13 cellular contexts compared by ENCODE assay signal in the genomic region with DNA sequence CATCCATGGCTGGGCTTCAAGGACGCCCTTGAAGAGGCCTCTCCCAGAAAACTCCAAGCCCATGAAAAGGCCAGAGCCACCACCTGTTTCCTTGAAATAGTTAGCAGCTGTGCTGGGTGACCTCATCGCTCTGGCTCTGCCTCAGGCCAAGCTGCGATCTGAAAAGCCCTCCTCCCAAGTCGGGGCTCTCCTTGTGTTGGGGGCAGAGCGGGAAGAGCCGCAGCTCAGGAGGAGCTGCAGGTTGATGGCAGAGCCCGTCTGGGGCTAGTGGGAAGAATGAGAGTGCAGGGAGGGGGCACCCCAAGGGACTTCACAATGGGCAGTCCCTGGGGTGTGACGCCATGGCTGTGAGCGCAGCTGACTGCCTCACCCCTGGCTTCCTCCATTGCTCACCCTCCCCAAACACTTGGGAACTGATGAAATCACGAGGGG. TPM values are rescaled to one million over a fixed set of nuclear protein-coding genes. Genes with fewer than 3 reads are reported as not detected.
DNase-seq lines count a peak whose midpoint lies in the region; ATAC-seq and TF ChIP-seq lines count a peak whose summit lies in the region.
"Had no signal": no experiment of that assay in that cellular context is flagged by ENCODE, and none has a peak within 500 bp of the region (broad histone marks: within the 10 kb centered on the region; RNA-seq: fewer than 3 reads in every experiment).

No MANE protein-coding gene starts in this region.

- intact Hi-C loops in lower lobe of right lung (cut with DNase I), result loop anchor here (10.0 kb wide), 1 partner anchor 185 kb away; no protein-coding TSS in a partner anchor

- peaks cover 32% of the 10 kb centered on the region for H3K4me1 Mint-ChIP-seq in WTC11
- peaks cover 2% of the 10 kb centered on the region for H3K4me1 Mint-ChIP-seq in activated naive CD8-positive, alpha-beta T cell treated with anti-CD3 and anti-CD28 coated beads, Interleukin-2, amount 50 U/mL, for 24 hours

- no peak overlapping the region for H3K4me3 ChIP-seq in AG10803 (ENCODE audit: low read length)
- H3K4me3 ChIP-seq in lower lobe of right lung, result no peak overlapping the region
- H3K4me3 ChIP-seq: colonic mucosa, hepatocyte had no signal

- no peak overlapping the region for H3K27ac ChIP-seq in lower lobe of right lung
- H3K27ac ChIP-seq: colonic mucosa, hepatocyte had no signal

- no peak overlapping the region; the same call in 1 of the 2 replicates for H3K27ac Mint-ChIP-seq in WTC11
- no peak overlapping the region for H3K27ac Mint-ChIP-seq in activated naive CD8-positive, alpha-beta T cell treated with anti-CD3 and anti-CD28 coated beads, Interleukin-2, amount 50 U/mL, for 24 hours
- H3K27ac Mint-ChIP-seq: natural killer cell treated with Interleukin-12 subunit alpha and Interleukin-12 subunit beta and Interleukin-15 and Interleukin-18, amount 100 ng/mL, for 72 hours had no signal

- H3K9me3 Mint-ChIP-seq in WTC11, result no peaks in the 10 kb centered on the region
- no peaks in the 10 kb centered on the region for H3K9me3 Mint-ChIP-seq in activated naive CD8-positive, alpha-beta T cell treated with anti-CD3 and anti-CD28 coated beads, Interleukin-2, amount 50 U/mL, for 24 hours
- H3K9me3 Mint-ChIP-seq: natural killer cell treated with Interleukin-12 subunit alpha and Interleukin-12 subunit beta and Interleukin-15 and Interleukin-18, amount 100 ng/mL, for 72 hours had no signal

- H3K36me3 ChIP-seq in lower lobe of right lung, result no peaks in the 10 kb centered on the region
- H3K36me3 ChIP-seq: colonic mucosa had no signal

- CTCF ChIA-PET in WTC11 (lab: Charles Lee), result interaction anchor here (0.7 to 3.0 kb wide), 7 partner anchors 14 to 280 kb away, joined by 3 to 23 read pairs (median 4); no protein-coding TSS in a partner anchor

- DNase-seq in AG10803 (ENCODE audit: low read depth), result peak; percentile 18
- peak; percentile 68 for DNase-seq in NCI-H146 (lab: John Stamatoyannopoulos, UW)
- DNase-seq in WTC11 (ENCODE audit: low spot score), result peak; percentile 26
- no peak for DNase-seq in lower lobe of right lung
- no peak for DNase-seq in activated naive CD8-positive, alpha-beta T cell treated with anti-CD3 and anti-CD28 coated beads, Interleukin-2, amount 50 U/mL, for 24 hours
- no peak for DNase-seq in activated T-cell treated with anti-CD3 and anti-CD28 coated beads, Interleukin-2, amount 50 U/mL, for 1 hour
- DNase-seq in NCI-H1105 (lab: John Stamatoyannopoulos, UW), result no peak
- DNase-seq in hippocampal formation (lab: John Stamatoyannopoulos, UW), result no peak
- DNase-seq: activated T-cell treated with anti-CD3 and anti-CD28 coated beads, Interleukin-2, amount 50 U/mL, for 48 hours; colonic mucosa; stimulated activated CD4-positive, alpha-beta T cell treated with anti-CD3 and anti-CD28 coated beads, Interleukin-4, amount 100 ng/mL, for 4 hours had no signal

- no peaks in the 10 kb centered on the region for H3K36me3 Mint-ChIP-seq in WTC11
- no peaks in the 10 kb centered on the region for H3K36me3 Mint-ChIP-seq in activated naive CD8-positive, alpha-beta T cell treated with anti-CD3 and anti-CD28 coated beads, Interleukin-2, amount 50 U/mL, for 24 hours (ENCODE audit: low read depth)
- H3K36me3 Mint-ChIP-seq: natural killer cell treated with Interleukin-12 subunit alpha and Interleukin-12 subunit beta and Interleukin-15 and Interleukin-18, amount 100 ng/mL, for 72 hours had no signal

- H3K9me3 ChIP-seq in lower lobe of right lung, result no peaks in the 10 kb centered on the region
- H3K9me3 ChIP-seq: colonic mucosa had no signal

- ATAC-seq in WTC11 (peak; percentile 59), lower lobe of right lung (peak; percentile 38 to 63)
- no peak for ATAC-seq in activated naive CD8-positive, alpha-beta T cell treated with anti-CD3 and anti-CD28 coated beads, Interleukin-2, amount 50 U/mL, for 24 hours
- ATAC-seq: natural killer cell treated with Interleukin-12 subunit alpha and Interleukin-12 subunit beta and Interleukin-15 and Interleukin-18, amount 100 ng/mL, for 72 hours had no signal

- H3K27me3 Mint-ChIP-seq in WTC11 (ENCODE audit: low read depth), result peaks cover 4% of the 10 kb centered on the region; the same call in 1 of the 2 replicates
- peaks cover 5% of the 10 kb centered on the region for H3K27me3 Mint-ChIP-seq in activated naive CD8-positive, alpha-beta T cell treated with anti-CD3 and anti-CD28 coated beads, Interleukin-2, amount 50 U/mL, for 24 hours

- no peak overlapping the region for H3K4me3 Mint-ChIP-seq in WTC11
- no peak overlapping the region for H3K4me3 Mint-ChIP-seq in activated naive CD8-positive, alpha-beta T cell treated with anti-CD3 and anti-CD28 coated beads, Interleukin-2, amount 50 U/mL, for 24 hours
- H3K4me3 Mint-ChIP-seq: natural killer cell treated with Interleukin-12 subunit alpha and Interleukin-12 subunit beta and Interleukin-15 and Interleukin-18, amount 100 ng/mL, for 72 hours had no signal

- H3K4me1 ChIP-seq in lower lobe of right lung, result peaks cover 26% of the 10 kb centered on the region
- H3K4me1 ChIP-seq: colonic mucosa had no signal

- TF ChIP-seq CTCF in AG10803 (conservative IDR thresholded peaks at IDR 0.05; ENCODE audit: low read length) (no peak), WTC11 (IDR thresholded peaks at IDR 0.05) (no peak), lower lobe of right lung (IDR thresholded peaks at IDR 0.05) (no peak)

- POLR2A ChIA-PET in WTC11 (lab: Charles Lee), result interaction anchor here (1.4 to 1.7 kb wide), 2 partner anchors 14 to 231 kb away, joined by 5 to 7 read pairs; no protein-coding TSS in a partner anchor

- peaks cover 10% of the 10 kb centered on the region for H3K27me3 ChIP-seq in lower lobe of right lung (ENCODE audit: low read depth)
- H3K27me3 ChIP-seq: colonic mucosa, hepatocyte had no signal

TF ChIP-seq in WTC11, 78 proteins besides CTCF, POLR2A, EP300 and RAD21:
- TF ChIP-seq RELA (CRISPR knock-in tag; IDR thresholded peaks at IDR 0.05; ENCODE audit: borderline replicate concordance), result no peak
- TF ChIP-seq, protein P1, sequence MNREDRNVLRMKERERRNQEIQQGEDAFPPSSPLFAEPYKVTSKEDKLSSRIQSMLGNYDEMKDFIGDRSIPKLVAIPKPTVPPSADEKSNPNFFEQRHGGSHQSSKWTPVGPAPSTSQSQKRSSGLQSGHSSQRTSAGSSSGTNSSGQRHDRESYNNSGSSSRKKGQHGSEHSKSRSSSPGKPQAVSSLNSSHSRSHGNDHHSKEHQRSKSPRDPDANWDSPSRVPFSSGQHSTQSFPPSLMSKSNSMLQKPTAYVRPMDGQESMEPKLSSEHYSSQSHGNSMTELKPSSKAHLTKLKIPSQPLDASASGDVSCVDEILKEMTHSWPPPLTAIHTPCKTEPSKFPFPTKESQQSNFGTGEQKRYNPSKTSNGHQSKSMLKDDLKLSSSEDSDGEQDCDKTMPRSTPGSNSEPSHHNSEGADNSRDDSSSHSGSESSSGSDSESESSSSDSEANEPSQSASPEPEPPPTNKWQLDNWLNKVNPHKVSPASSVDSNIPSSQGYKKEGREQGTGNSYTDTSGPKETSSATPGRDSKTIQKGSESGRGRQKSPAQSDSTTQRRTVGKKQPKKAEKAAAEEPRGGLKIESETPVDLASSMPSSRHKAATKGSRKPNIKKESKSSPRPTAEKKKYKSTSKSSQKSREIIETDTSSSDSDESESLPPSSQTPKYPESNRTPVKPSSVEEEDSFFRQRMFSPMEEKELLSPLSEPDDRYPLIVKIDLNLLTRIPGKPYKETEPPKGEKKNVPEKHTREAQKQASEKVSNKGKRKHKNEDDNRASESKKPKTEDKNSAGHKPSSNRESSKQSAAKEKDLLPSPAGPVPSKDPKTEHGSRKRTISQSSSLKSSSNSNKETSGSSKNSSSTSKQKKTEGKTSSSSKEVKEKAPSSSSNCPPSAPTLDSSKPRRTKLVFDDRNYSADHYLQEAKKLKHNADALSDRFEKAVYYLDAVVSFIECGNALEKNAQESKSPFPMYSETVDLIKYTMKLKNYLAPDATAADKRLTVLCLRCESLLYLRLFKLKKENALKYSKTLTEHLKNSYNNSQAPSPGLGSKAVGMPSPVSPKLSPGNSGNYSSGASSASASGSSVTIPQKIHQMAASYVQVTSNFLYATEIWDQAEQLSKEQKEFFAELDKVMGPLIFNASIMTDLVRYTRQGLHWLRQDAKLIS (CRISPR knock-in tag; IDR thresholded peaks at IDR 0.05; ENCODE audit: borderline replicate concordance), result no peak
- TF ChIP-seq ZNF232 (CRISPR knock-in tag; IDR thresholded peaks at IDR 0.05), result no peak
- TF ChIP-seq EMX1 (CRISPR knock-in tag; IDR thresholded peaks at IDR 0.05), result no peak
- no peak for TF ChIP-seq PRRX2 (CRISPR knock-in tag; IDR thresholded peaks at IDR 0.05)
TF ChIP-seq in WTC11: peak in this region for 0.

RNA-seq across cellular contexts. Expression of gene STON2, which starts 50.0 kb away (rescaled TPM):
- total RNA-seq in WTC11 (2021), result 43.0 to 69.2 TPM (median 45.2 TPM) in 3 replicates
- total RNA-seq in lower lobe of right lung, result 34.3 TPM

Comparison
In these comparisons a context has a peak if more than half of its experiments do, and no peak if none do; other contexts are left out.
1. DNase-seq: peak in AG10803 (single experiment), NCI-H146 (single experiment) and WTC11 (single experiment); none in lower lobe of right lung (single experiment), activated naive CD8-positive, alpha-beta T cell treated with anti-CD3 and anti-CD28 coated beads, Interleukin-2, amount 50 U/mL, for 24 hours (single experiment), activated T-cell treated with anti-CD3 and anti-CD28 coated beads, Interleukin-2, amount 50 U/mL, for 1 hour (single experiment), NCI-H1105 (single experiment) and hippocampal formation (0 of 2).